Comparison of ENCODE assay signal across 13 cellular contexts in genomic region chr10:132626761-132627735, GRCh38.
DNase-seq lines count a peak whose midpoint lies in the region; ATAC-seq and TF ChIP-seq lines count a peak whose summit lies in the region.
"Had no signal": no experiment of that assay in that cellular context is flagged by ENCODE, and none has a peak within 500 bp of the region (broad histone marks: within the 10 kb centered on the region; RNA-seq: fewer than 3 reads in every experiment).

No MANE protein-coding gene starts in this region.

- H3K27ac Mint-ChIP-seq in activated naive CD8-positive, alpha-beta T cell treated with anti-CD3 and anti-CD28 coated beads, Interleukin-2, amount 50 U/mL, for 24 hours, result no peak overlapping the region

- H3K4me1 ChIP-seq in heart right ventricle (peaks cover 41 to 73% (median 64%) of the 10 kb centered on the region in 9 donors), neutrophil (ENCODE audit: control insufficient read depth in 1 of 2, insufficient read depth in 1 of 2, low read depth in 1 of 2, low read length in 1 of 2) (peaks cover 23 to 29% of the 10 kb centered on the region in 2 experiments), upper lobe of left lung (peaks cover 35 to 56% (median 50%) of the 10 kb centered on the region in 4 donors)

- peaks cover under 1% of the 10 kb centered on the region for H3K9me3 Mint-ChIP-seq in activated naive CD8-positive, alpha-beta T cell treated with anti-CD3 and anti-CD28 coated beads, Interleukin-2, amount 50 U/mL, for 24 hours
- H3K9me3 Mint-ChIP-seq: activated T-cell treated with anti-CD3 and anti-CD28 coated beads, Interleukin-2, amount 50 U/mL, for 4 hours; neural crest cell had no signal

- 54 to 63% methylated on average over 39 of the region's 39 CpGs for WGBS in heart right ventricle, 2 donors
- WGBS in upper lobe of left lung, 2 donors, result 73 to 86% methylated on average over 24 to 38 of the region's 39 CpGs

- no peaks in the 10 kb centered on the region for H3K36me3 Mint-ChIP-seq in activated naive CD8-positive, alpha-beta T cell treated with anti-CD3 and anti-CD28 coated beads, Interleukin-2, amount 50 U/mL, for 24 hours (ENCODE audit: low read depth)

- no peaks in the 10 kb centered on the region for H3K27me3 Mint-ChIP-seq in activated naive CD8-positive, alpha-beta T cell treated with anti-CD3 and anti-CD28 coated beads, Interleukin-2, amount 50 U/mL, for 24 hours

- peaks cover 0 to 1% (median 0%) of the 10 kb centered on the region in 11 donors for H3K9me3 ChIP-seq in heart right ventricle
- no peaks in the 10 kb centered on the region for H3K9me3 ChIP-seq in neutrophil
- no peaks in the 10 kb centered on the region for H3K9me3 ChIP-seq in upper lobe of left lung
- H3K9me3 ChIP-seq: body of pancreas had no signal

- no peak overlapping the region for H3K4me3 Mint-ChIP-seq in activated naive CD8-positive, alpha-beta T cell treated with anti-CD3 and anti-CD28 coated beads, Interleukin-2, amount 50 U/mL, for 24 hours
- H3K4me3 Mint-ChIP-seq: activated T-cell treated with anti-CD3 and anti-CD28 coated beads, Interleukin-2, amount 50 U/mL, for 4 hours; neural crest cell had no signal

- H3K27me3 ChIP-seq in heart right ventricle (no peaks in the 10 kb centered on the region), neutrophil (no peaks in the 10 kb centered on the region), upper lobe of left lung (no peaks in the 10 kb centered on the region)
- H3K27me3 ChIP-seq: body of pancreas had no signal

- TF ChIP-seq EP300 in upper lobe of left lung (IDR thresholded peaks at IDR 0.05), result no peak

- peak overlapping the region in 5 of 10 donors; percentile 4 to 35 (median 28) for H3K4me3 ChIP-seq in heart right ventricle
- no peak overlapping the region for H3K4me3 ChIP-seq in neutrophil (ENCODE audit: low read depth in 1 of 2, low read length in 1 of 2)
- no peak overlapping the region for H3K4me3 ChIP-seq in upper lobe of left lung
- H3K4me3 ChIP-seq in foreskin fibroblast (ENCODE audit: low read depth in 1 of 2, low read length in 2 of 2), result no peak overlapping the region
- H3K4me3 ChIP-seq: body of pancreas had no signal

- TF ChIP-seq CTCF in heart right ventricle (IDR thresholded peaks at IDR 0.05), result no peak
- no peak for TF ChIP-seq CTCF in neutrophil (IDR thresholded peaks at IDR 0.05)
- no peak for TF ChIP-seq CTCF in upper lobe of left lung (IDR thresholded peaks at IDR 0.05)
- TF ChIP-seq CTCF in foreskin fibroblast (IDR thresholded peaks at IDR 0.05; ENCODE audit: low read depth, low read length), result no peak

- peaks cover 23% of the 10 kb centered on the region for H3K4me1 Mint-ChIP-seq in activated naive CD8-positive, alpha-beta T cell treated with anti-CD3 and anti-CD28 coated beads, Interleukin-2, amount 50 U/mL, for 24 hours

- no peak for ATAC-seq in heart right ventricle
- ATAC-seq in upper lobe of left lung (ENCODE audit: low FRiP score in 2 of 2), result no peak
- ATAC-seq in activated naive CD8-positive, alpha-beta T cell treated with anti-CD3 and anti-CD28 coated beads, Interleukin-2, amount 50 U/mL, for 24 hours, result no peak
- no peak for ATAC-seq in HG03442 (IDR thresholded peaks at IDR 0.05; ENCODE audit: unreplicated experiment)

- intact Hi-C loops in heart right ventricle (cut with DNase I), result loop anchor here in 4 of 10 donors (5.0 to 10.0 kb wide), 3 partner anchors 35 to 90 kb away; partner anchors contain the start of gene INPP5A (in 1 of the 4)

- peak overlapping the region; percentile 76 to 97 (median 86) for H3K27ac ChIP-seq in heart right ventricle
- H3K27ac ChIP-seq in neutrophil, result peak overlapping the region; percentile 48
- H3K27ac ChIP-seq in upper lobe of left lung, result peak overlapping the region; percentile 61 to 77 (median 75)

- peak; percentile 58 for DNase-seq in activated effector memory CD4-positive, alpha-beta T cell treated with anti-CD3 and anti-CD28 coated beads, Interleukin-2, amount 50 U/mL, for 16 hours
- DNase-seq in activated effector memory CD4-positive, alpha-beta T cell treated with Interleukin-2 at 50 U/mL for 16 hours, result no peak
- DNase-seq in heart right ventricle (peak in 1 of 2 donors; percentile 43), upper lobe of left lung (peak in 1 of 2 donors; percentile 85), foreskin fibroblast (no peak)
- no peak for DNase-seq in activated naive CD8-positive, alpha-beta T cell treated with anti-CD3 and anti-CD28 coated beads, Interleukin-2, amount 50 U/mL, for 24 hours
- DNase-seq: activated T-cell treated with anti-CD3 and anti-CD28 coated beads, Interleukin-2, amount 50 U/mL, for 4 hours; NCI-H446; stimulated activated CD4-positive, alpha-beta T cell treated with anti-CD3 and anti-CD28 coated beads, Interleukin-2, amount 100 ng/mL, for 48 hours had no signal

- H3K36me3 ChIP-seq in heart right ventricle, result no peaks in the 10 kb centered on the region
- H3K36me3 ChIP-seq in neutrophil, result no peaks in the 10 kb centered on the region
- H3K36me3 ChIP-seq in upper lobe of left lung, result no peaks in the 10 kb centered on the region

- no peak for TF ChIP-seq POLR2A in upper lobe of left lung (IDR thresholded peaks at IDR 0.05)
